In the genomic region with DNA sequence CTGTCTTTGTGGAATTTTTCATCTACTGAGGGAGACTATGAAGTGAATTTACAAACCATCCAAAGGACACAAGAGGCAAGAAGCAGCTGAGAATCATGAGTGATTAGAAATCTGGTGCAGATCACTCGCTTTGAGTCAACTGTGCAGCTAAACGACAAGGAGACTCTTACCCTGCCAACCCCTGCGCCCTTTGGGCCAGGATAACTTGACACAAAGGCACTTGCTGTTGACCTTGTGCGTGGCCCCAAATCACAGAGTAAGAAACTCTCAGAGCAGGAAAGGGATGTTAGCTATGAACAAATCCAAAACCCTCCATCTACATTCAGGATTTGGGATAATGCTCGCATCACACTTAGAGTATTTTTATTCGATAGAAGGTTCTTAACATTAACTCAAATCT, we compare ENCODE assay signal across 18 cellular contexts. TPM values are rescaled to one million over a fixed set of nuclear protein-coding genes. Genes with fewer than 3 reads are reported as not detected.
A peak's percentile ranks its signal among the peaks of the same experiment; 100 is the strongest.
DNase-seq lines count a peak whose midpoint lies in the region; ATAC-seq, FAIRE-seq and TF ChIP-seq lines count a peak whose summit lies in the region.
"Had no signal": no experiment of that assay in that cellular context is flagged by ENCODE, and none has a peak within 500 bp of the region (broad histone marks: within the 10 kb centered on the region; RNA-seq: fewer than 3 reads in every experiment).

No MANE protein-coding gene starts in this region.

- no peak overlapping the region for H3K4me2 ChIP-seq in mesendoderm (ENCODE audit: low read length)
- H3K4me2 ChIP-seq: GM23338 had no signal

- no peaks in the 10 kb centered on the region for H3K9me3 Mint-ChIP-seq in activated CD4-positive, alpha-beta T cell treated with anti-CD3 and anti-CD28 coated beads for 36 hours (ENCODE audit: low read depth)
- H3K9me3 Mint-ChIP-seq in CD8-positive, alpha-beta memory T cell: no peaks in the 10 kb centered on the region
- H3K9me3 Mint-ChIP-seq: GM23338 had no signal

- no peak overlapping the region for H3K23ac ChIP-seq in mesendoderm (ENCODE audit: low read length)

- H4K8ac ChIP-seq in mesendoderm (ENCODE audit: low read depth, low read length): no peak overlapping the region

- no peak overlapping the region for H3K56ac ChIP-seq in mesendoderm (ENCODE audit: low read length)

- H3K27ac Mint-ChIP-seq in activated CD4-positive, alpha-beta T cell treated with anti-CD3 and anti-CD28 coated beads for 36 hours: no peak overlapping the region
- H3K27ac Mint-ChIP-seq in CD8-positive, alpha-beta memory T cell: no peak overlapping the region
- H3K27ac Mint-ChIP-seq: GM23338 had no signal

- H3K27ac ChIP-seq in ascending aorta (peak overlapping the region; percentile 71 to 81), mesendoderm (ENCODE audit: low read depth, low read length) (no peak overlapping the region), suprapubic skin (no peak overlapping the region), thyroid gland (peak overlapping the region in 1 of 3 donors; percentile 44)
- H3K27ac ChIP-seq in CD8-positive, alpha-beta memory T cell (ENCODE audit: low read depth, low read length): no peak overlapping the region

- no peak overlapping the region for H4K5ac ChIP-seq in mesendoderm (ENCODE audit: low read length)

- H3K4me3 ChIP-seq in ascending aorta (peak overlapping the region; percentile 45 to 58), mesendoderm (ENCODE audit: low read length) (no peak overlapping the region), suprapubic skin (peak overlapping the region; percentile 39), thyroid gland (replicated peaks in 1 of 3) (no peak overlapping the region)
- no peak overlapping the region for H3K4me3 ChIP-seq in CD8-positive, alpha-beta memory T cell (ENCODE audit: low read length)
- H3K4me3 ChIP-seq: GM23338 had no signal

- H3K36me3 Mint-ChIP-seq in activated CD4-positive, alpha-beta T cell treated with anti-CD3 and anti-CD28 coated beads for 36 hours (ENCODE audit: low read depth): no peaks in the 10 kb centered on the region
- H3K36me3 Mint-ChIP-seq in CD8-positive, alpha-beta memory T cell: no peaks in the 10 kb centered on the region

- no peak overlapping the region for H3K18ac ChIP-seq in mesendoderm (ENCODE audit: low read length)

- no peak overlapping the region for H3K9ac ChIP-seq in mesendoderm (ENCODE audit: low read length)

- no peak for DNase-seq in GM12892 (ENCODE audit: insufficient read length)
- DNase-seq in ascending aorta (ENCODE audit: low spot score in 2 of 2): no peak
- no peak for DNase-seq in mesendoderm
- DNase-seq in suprapubic skin (ENCODE audit: low spot score in 2 of 2): no peak
- DNase-seq in thyroid gland: no peak
- no peak for DNase-seq in NCI-H526 treated with DMSO at 0.1 percent for 48 hours (lab: John Stamatoyannopoulos, UW)
- DNase-seq in activated CD4-positive, alpha-beta T cell treated with anti-CD3 and anti-CD28 coated beads for 36 hours: no peak
- no peak for DNase-seq in CD8-positive, alpha-beta memory T cell
- DNase-seq: activated naive CD4-positive, alpha-beta T cell; activated T-cell treated with anti-CD3 and anti-CD28 coated beads for 4 hours; COR-L47; MG63; NCI-H2227 treated with DMSO at 0.1 percent for 48 hours; stimulated activated CD4-positive, alpha-beta T cell treated with anti-CD3 and anti-CD28 coated beads, Interleukin-4, amount 100 ng/mL, for 24 hours had no signal

- no CpG with 5 or more reads among the region's 6 CpGs for WGBS in mesendoderm (ENCODE audit: extremely low coverage, insufficient coverage, low lambda C conversion rate)
- 86% methylated on average over 6 of the region's 6 CpGs for WGBS in suprapubic skin
- WGBS in thyroid gland, 2 donors: 67 to 71% methylated on average over 6 of the region's 6 CpGs

- H3K27me3 ChIP-seq in ascending aorta (no peaks in the 10 kb centered on the region), mesendoderm (ENCODE audit: insufficient read depth, low read length, poor library complexity) (no peaks in the 10 kb centered on the region), suprapubic skin (peaks cover 22% of the 10 kb centered on the region), thyroid gland (no peaks in the 10 kb centered on the region)
- H3K27me3 ChIP-seq in CD8-positive, alpha-beta memory T cell (ENCODE audit: insufficient read depth, low read length, poor library complexity, severe bottlenecking): no peaks in the 10 kb centered on the region

- TF ChIP-seq CTCF in ascending aorta (IDR thresholded peaks at IDR 0.05): no peak
- no peak for TF ChIP-seq CTCF in suprapubic skin (IDR thresholded peaks at IDR 0.05)
- no peak for TF ChIP-seq CTCF in thyroid gland (IDR thresholded peaks at IDR 0.05)

- ATAC-seq in activated CD4-positive, alpha-beta T cell treated with anti-CD3 and anti-CD28 coated beads for 36 hours: no peak
- ATAC-seq: HepG2 had no signal

- no peak overlapping the region for H3K4ac ChIP-seq in mesendoderm (ENCODE audit: low read depth, low read length)

- H3K4me3 Mint-ChIP-seq in activated CD4-positive, alpha-beta T cell treated with anti-CD3 and anti-CD28 coated beads for 36 hours: no peak overlapping the region
- H3K4me3 Mint-ChIP-seq in CD8-positive, alpha-beta memory T cell: no peak overlapping the region
- H3K4me3 Mint-ChIP-seq: GM23338 had no signal

- intact Hi-C loops in ascending aorta (cut with DNase I) (loop anchor here (1.0 to 5.0 kb wide), 3 partner anchors 113 to 392 kb away; no protein-coding TSS in a partner anchor), thyroid gland (cut with DNase I) (loop anchor here (10.0 kb wide), 1 partner anchor 110 kb away; no protein-coding TSS in a partner anchor)
- intact Hi-C loops in activated CD4-positive, alpha-beta T cell treated with anti-CD3 and anti-CD28 coated beads for 36 hours (cut with DNase I, micrococcal nuclease): loop anchor here (1.0 to 5.0 kb wide), 7 partner anchors 78 to 643 kb away; no protein-coding TSS in a partner anchor

- no peak overlapping the region for H2BK5ac ChIP-seq in mesendoderm (ENCODE audit: low read length)

- H3K36me3 ChIP-seq in ascending aorta (no peaks in the 10 kb centered on the region), mesendoderm (ENCODE audit: control insufficient read depth, insufficient read depth, low read length) (no peaks in the 10 kb centered on the region), suprapubic skin (no peaks in the 10 kb centered on the region), thyroid gland (no peaks in the 10 kb centered on the region)
- H3K36me3 ChIP-seq in CD8-positive, alpha-beta memory T cell (ENCODE audit: insufficient read depth, low read length): no peaks in the 10 kb centered on the region
- H3K36me3 ChIP-seq: MG63 had no signal

- CTCF ChIA-PET in activated CD4-positive, alpha-beta T cell treated with anti-CD3 and anti-CD28 coated beads for 36 hours (lab: Charles Lee): interaction anchor here (0.6 to 7.3 kb wide), 37 partner anchors 9 to 873 kb away, joined by 3 to 109 read pairs (median 5); a partner anchor contains a TSS
- CTCF ChIA-PET in CD8-positive, alpha-beta memory T cell (lab: Charles Lee): interaction anchor here (0.6 to 9.1 kb wide), 26 partner anchors 8 to 584 kb away, joined by 3 to 133 read pairs (median 4); no protein-coding TSS in a partner anchor

- POLR2A ChIA-PET in activated CD4-positive, alpha-beta T cell treated with anti-CD3 and anti-CD28 coated beads for 36 hours (lab: Charles Lee): interaction anchor here (3.1 kb wide), 1 partner anchor 392 kb away, joined by 12 read pairs; no protein-coding TSS in a partner anchor
- POLR2A ChIA-PET in CD8-positive, alpha-beta memory T cell (lab: Charles Lee): interaction anchor here (3.0 kb wide), 1 partner anchor 392 kb away, joined by 16 read pairs; no protein-coding TSS in a partner anchor

- FAIRE-seq in GM12892 (lab: Jason Lieb, UNC): peak; percentile 14
- FAIRE-seq: frontal cortex, HepG2, small intestine had no signal

- H2AK5ac ChIP-seq in mesendoderm (ENCODE audit: low read length): no peak overlapping the region

- peak overlapping the region; percentile 39 for H2BK15ac ChIP-seq in mesendoderm (replicated peaks; ENCODE audit: low read depth)

- no peaks in the 10 kb centered on the region for H3K79me1 ChIP-seq in mesendoderm (ENCODE audit: low read length)

- peaks cover 11% of the 10 kb centered on the region for H3K4me1 Mint-ChIP-seq in activated CD4-positive, alpha-beta T cell treated with anti-CD3 and anti-CD28 coated beads for 36 hours
- peaks cover 4 to 7% (median 6%) of the 10 kb centered on the region in 3 donors for H3K4me1 Mint-ChIP-seq in CD8-positive, alpha-beta memory T cell

- no peaks in the 10 kb centered on the region for H3K79me2 ChIP-seq in mesendoderm (ENCODE audit: control insufficient read depth, insufficient read depth, low read length)

- TF ChIP-seq POLR2A in GM12892 (IDR thresholded peaks at IDR 0.05; ENCODE audit: low read depth, low read length) (no peak), suprapubic skin (IDR thresholded peaks at IDR 0.05) (no peak), thyroid gland (IDR thresholded peaks at IDR 0.05) (no peak)

- H3K4me1 ChIP-seq in ascending aorta (peaks cover 0 to 2% of the 10 kb centered on the region in 2 donors), mesendoderm (ENCODE audit: control insufficient read depth, low read depth, low read length) (peaks cover 17% of the 10 kb centered on the region), suprapubic skin (no peaks in the 10 kb centered on the region), thyroid gland (no peaks in the 10 kb centered on the region)
- no peaks in the 10 kb centered on the region for H3K4me1 ChIP-seq in CD8-positive, alpha-beta memory T cell (ENCODE audit: insufficient read depth, low read length)

- H2BK120ac ChIP-seq in mesendoderm (ENCODE audit: low read depth, low read length): no peak overlapping the region

- TF ChIP-seq EP300 in suprapubic skin (IDR thresholded peaks at IDR 0.05): no peak

- no peaks in the 10 kb centered on the region for H3K27me3 Mint-ChIP-seq in activated CD4-positive, alpha-beta T cell treated with anti-CD3 and anti-CD28 coated beads for 36 hours
- H3K27me3 Mint-ChIP-seq in CD8-positive, alpha-beta memory T cell: peaks cover 9 to 11% of the 10 kb centered on the region in 2 donors

- H3K9me3 ChIP-seq in ascending aorta: no peaks in the 10 kb centered on the region
- H3K9me3 ChIP-seq in suprapubic skin: no peaks in the 10 kb centered on the region
- no peaks in the 10 kb centered on the region for H3K9me3 ChIP-seq in thyroid gland
- H3K9me3 ChIP-seq in CD8-positive, alpha-beta memory T cell (ENCODE audit: low read length): no peaks in the 10 kb centered on the region
- H3K9me3 ChIP-seq: MG63 had no signal

RNA-seq across cellular contexts. Expression of a gene that starts 11.5 kb away (rescaled TPM):
- 6.5 TPM for polyA plus RNA-seq in GM12892 (2012; ENCODE audit: missing spikeins)
- total RNA-seq in ascending aorta (4.2 TPM), suprapubic skin (1 to 10 TPM; 2.3 to 5.8 (median 3.6) TPM), thyroid gland (10 to 100 TPM in 3 of 4 donors, 1 to 10 TPM in 1; 8.7 to 26.2 (median 15.4) TPM)
- 7.2 TPM for polyA plus RNA-seq in mesendoderm (2013, experiment 1 of 2)
- 8.6 TPM for polyA plus RNA-seq in mesendoderm (2013, experiment 2 of 2)
- 10 to 100 TPM; 20.9 to 23.0 TPM for total RNA-seq in activated CD4-positive, alpha-beta T cell treated with anti-CD3 and anti-CD28 coated beads for 36 hours
- 10 to 100 TPM; 12.4 to 14.8 TPM for total RNA-seq in CD8-positive, alpha-beta memory T cell
- 9.3 TPM for polyA plus RNA-seq in CD8-positive, alpha-beta memory T cell

Comparison
In these comparisons a context has a peak if more than half of its experiments do, and no peak if none do; other contexts are left out.
1. H3K27ac ChIP-seq: peak in ascending aorta (2 of 2); none in mesendoderm (single experiment), suprapubic skin (single experiment) and CD8-positive, alpha-beta memory T cell (single experiment).
2. H3K4me3 ChIP-seq: peak in ascending aorta (2 of 2) and suprapubic skin (single experiment); none in mesendoderm (single experiment), thyroid gland (0 of 3) and CD8-positive, alpha-beta memory T cell (single experiment).